27 cellular contexts compared by ENCODE assay signal in the genomic region with DNA sequence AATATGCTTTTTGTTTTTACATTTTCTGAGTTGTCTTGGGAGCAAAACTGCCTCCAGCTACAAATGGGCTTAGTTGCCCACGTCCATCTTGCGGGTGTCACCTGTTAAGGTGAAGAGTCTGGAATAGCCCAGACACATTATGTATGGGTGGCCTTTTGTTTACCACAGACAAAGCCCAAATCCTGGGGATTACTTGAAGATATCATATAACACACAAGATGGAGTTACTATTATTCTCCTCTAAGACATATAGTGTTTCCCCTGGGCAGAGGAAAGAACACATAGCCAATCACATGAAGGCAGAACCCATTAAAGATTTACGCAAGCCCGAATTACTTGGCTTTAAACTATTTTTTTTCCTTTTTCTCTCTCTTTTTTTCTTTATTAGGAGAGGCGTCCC.
"Had no signal": no experiment of that assay in that cellular context is flagged by ENCODE, and none has a peak within 500 bp of the region (broad histone marks: within the 10 kb centered on the region; RNA-seq: fewer than 3 reads in every experiment).

No MANE protein-coding gene starts in this region.

- H3K27ac ChIP-seq: epithelial cell of prostate, esophagus squamous epithelium, parathyroid adenoma, psoas muscle, sigmoid colon, stomach, thyroid gland, upper lobe of left lung, vagina, VCaP had no signal

- H3K27me3 ChIP-seq: esophagus squamous epithelium, sigmoid colon, stomach, thyroid gland, upper lobe of left lung, vagina had no signal

- H2AFZ ChIP-seq: parathyroid adenoma had no signal

- H3K79me2 ChIP-seq: parathyroid adenoma had no signal

- H3K4me3 ChIP-seq: esophagus squamous epithelium, psoas muscle, sigmoid colon, stomach, thyroid gland, upper lobe of left lung, vagina had no signal

- DNase-seq: activated CD4-positive, alpha-beta T cell treated with anti-CD3 and anti-CD28 coated beads for 48 hours; activated CD4-positive, alpha-beta T cell treated with anti-CD3 and anti-CD28 coated beads, Interleukin-2, amount 50 U/mL, for 48 hours; activated CD8-positive, alpha-beta memory T cell treated with anti-CD3 and anti-CD28 coated beads for 24 hours; activated effector memory CD4-positive, alpha-beta T cell treated with Interleukin-2 at 50 U/mL for 16 hours; activated naive CD4-positive, alpha-beta T cell treated with Interleukin-2 at 50 U/mL for 16 hours; anterior cingulate cortex; dermis blood vessel endothelial cell; effector CD4-positive, alpha-beta T cell; esophagus squamous epithelium; immature natural killer cell; kidney; left colon; mammary epithelial cell; naive B cell; nucleus accumbens; psoas muscle; sigmoid colon; small intestine; stimulated activated CD4-positive, alpha-beta T cell treated with anti-CD3 and anti-CD28 coated beads, Interleukin-1b, Interleukin-23, amount 100 ng/mL, for 48 hours; stimulated activated naive B cell treated with anti-CD40 and anti-IgM and Interleukin-4, amounts not matched to agents 10 μg/mL and 1 μg/mL and 100 μg/mL, for 72 hours; stomach; thyroid gland; upper lobe of left lung had no signal

- H3K36me3 ChIP-seq: esophagus squamous epithelium, sigmoid colon, stomach, thyroid gland, upper lobe of left lung, vagina had no signal

- H3K9me3 ChIP-seq: esophagus squamous epithelium, psoas muscle, sigmoid colon, thyroid gland, upper lobe of left lung, vagina had no signal

- H3K9ac ChIP-seq: parathyroid adenoma had no signal

- H3K4me1 ChIP-seq: esophagus squamous epithelium, parathyroid adenoma, psoas muscle, sigmoid colon, stomach, thyroid gland, upper lobe of left lung, vagina had no signal
